ENCODE assay signal across 12 cellular contexts in genomic region chr6:11343963-11344714, GRCh38.
DNase-seq lines count a peak whose midpoint lies in the region; ATAC-seq lines count a peak whose summit lies in the region.
"Had no signal": no experiment of that assay in that cellular context is flagged by ENCODE, and none has a peak within 500 bp of the region (broad histone marks: within the 10 kb centered on the region; RNA-seq: fewer than 3 reads in every experiment).

No MANE protein-coding gene starts in this region.

- H3K27me3 Mint-ChIP-seq in activated CD8-positive, alpha-beta memory T cell treated with anti-CD3 and anti-CD28 coated beads, Interleukin-2, amount 10 ng/mL, durations not matched to agents 7 days and 5 days = no peaks in the 10 kb centered on the region
- H3K27me3 Mint-ChIP-seq in stimulated activated naive CD8-positive, alpha-beta T cell treated with anti-CD3 and anti-CD28 coated beads, Interleukin-15, Interleukin-2, amounts not matched to agents 100 ng/mL and 50 ng/mL, for 24 hours = no peaks in the 10 kb centered on the region

- H3K27ac Mint-ChIP-seq in activated CD8-positive, alpha-beta memory T cell treated with anti-CD3 and anti-CD28 coated beads, Interleukin-2, amount 10 ng/mL, durations not matched to agents 7 days and 5 days = no peak overlapping the region
- H3K27ac Mint-ChIP-seq in stimulated activated naive CD8-positive, alpha-beta T cell treated with anti-CD3 and anti-CD28 coated beads, Interleukin-15, Interleukin-2, amounts not matched to agents 100 ng/mL and 50 ng/mL, for 24 hours = peak overlapping the region; percentile 92
- H3K27ac Mint-ChIP-seq: progenitor cell of endocrine pancreas had no signal

- no peaks in the 10 kb centered on the region for H3K9me3 Mint-ChIP-seq in activated CD8-positive, alpha-beta memory T cell treated with anti-CD3 and anti-CD28 coated beads, Interleukin-2, amount 10 ng/mL, durations not matched to agents 7 days and 5 days (ENCODE audit: low read depth)
- peaks cover 11% of the 10 kb centered on the region for H3K9me3 Mint-ChIP-seq in stimulated activated naive CD8-positive, alpha-beta T cell treated with anti-CD3 and anti-CD28 coated beads, Interleukin-15, Interleukin-2, amounts not matched to agents 100 ng/mL and 50 ng/mL, for 24 hours

- in situ Hi-C loops in KBM-7 (cut with MboI; ENCODE audit: low pct_unique_long_range_greater_than_20kb, low sequenced_read_pairs) = no loop called here

- CTCF ChIA-PET in activated CD8-positive, alpha-beta memory T cell treated with anti-CD3 and anti-CD28 coated beads, Interleukin-2, amount 10 ng/mL, durations not matched to agents 7 days and 5 days (lab: Charles Lee) = no interaction called here

- no peak overlapping the region for H3K4me3 Mint-ChIP-seq in activated CD8-positive, alpha-beta memory T cell treated with anti-CD3 and anti-CD28 coated beads, Interleukin-2, amount 10 ng/mL, durations not matched to agents 7 days and 5 days
- H3K4me3 Mint-ChIP-seq in stimulated activated naive CD8-positive, alpha-beta T cell treated with anti-CD3 and anti-CD28 coated beads, Interleukin-15, Interleukin-2, amounts not matched to agents 100 ng/mL and 50 ng/mL, for 24 hours = peak overlapping the region; percentile 1

- DNase-seq in activated CD8-positive, alpha-beta memory T cell treated with anti-CD3 and anti-CD28 coated beads, Interleukin-2, amount 10 ng/mL, durations not matched to agents 7 days and 5 days = no peak
- no peak for DNase-seq in activated CD8-positive, alpha-beta memory T cell treated with anti-CD3 and anti-CD28 coated beads, Interleukin-2, amount 50 U/mL, for 4 hours
- DNase-seq in SW480 (ENCODE audit: low spot score) = peak; percentile 82
- DNase-seq in left lobe of liver (ENCODE audit: low spot score) = no peak
- DNase-seq in KBM-7 = no peak
- no peak for DNase-seq in AG08396 (ENCODE audit: low spot score)
- DNase-seq: activated gamma-delta T cell treated with Interleukin-2 at 50 U/mL for 16 hours; foreskin fibroblast; stimulated activated CD4-positive, alpha-beta T cell treated with anti-CD3 and anti-CD28 coated beads, Interleukin-2, amount 100 ng/mL, for 48 hours had no signal

- H3K36me3 Mint-ChIP-seq in activated CD8-positive, alpha-beta memory T cell treated with anti-CD3 and anti-CD28 coated beads, Interleukin-2, amount 10 ng/mL, durations not matched to agents 7 days and 5 days = peaks cover 64% of the 10 kb centered on the region
- H3K36me3 Mint-ChIP-seq in stimulated activated naive CD8-positive, alpha-beta T cell treated with anti-CD3 and anti-CD28 coated beads, Interleukin-15, Interleukin-2, amounts not matched to agents 100 ng/mL and 50 ng/mL, for 24 hours (ENCODE audit: low read depth) = peaks cover 71% of the 10 kb centered on the region

- ATAC-seq in activated CD8-positive, alpha-beta memory T cell treated with anti-CD3 and anti-CD28 coated beads, Interleukin-2, amount 10 ng/mL, durations not matched to agents 7 days and 5 days = peak; percentile 20
- ATAC-seq in left lobe of liver (peak; percentile 54), GM18511 (IDR thresholded peaks at IDR 0.05; ENCODE audit: unreplicated experiment) (no peak)

- H3K4me1 Mint-ChIP-seq in activated CD8-positive, alpha-beta memory T cell treated with anti-CD3 and anti-CD28 coated beads, Interleukin-2, amount 10 ng/mL, durations not matched to agents 7 days and 5 days = peaks cover 52% of the 10 kb centered on the region
- H3K4me1 Mint-ChIP-seq in stimulated activated naive CD8-positive, alpha-beta T cell treated with anti-CD3 and anti-CD28 coated beads, Interleukin-15, Interleukin-2, amounts not matched to agents 100 ng/mL and 50 ng/mL, for 24 hours (ENCODE audit: low read depth) = peaks cover 96% of the 10 kb centered on the region
